ENCODE assay signal across 7 cellular contexts in genomic region chr7:73451780-73452398, GRCh38. TPM values are rescaled to one million over a fixed set of nuclear protein-coding genes. Genes with fewer than 3 reads are reported as not detected.
A peak's percentile ranks its signal among the peaks of the same experiment; 100 is the strongest.
DNase-seq lines count a peak whose midpoint lies in the region; ATAC-seq, FAIRE-seq and TF ChIP-seq lines count a peak whose summit lies in the region.

No MANE protein-coding gene starts in this region.

- TF ChIP-seq POLR2A in Peyer's patch (IDR thresholded peaks at IDR 0.05) (no peak), endothelial cell of umbilical vein (IDR thresholded peaks at IDR 0.05; ENCODE audit: low read depth, low read length) (no peak)

- peak; percentile 84 for FAIRE-seq in endothelial cell of umbilical vein (lab: Jason Lieb, UNC)

- TF ChIP-seq CTCF in Peyer's patch (IDR thresholded peaks at IDR 0.05) (peak; percentile 90 to 99 (median 98)), endothelial cell of umbilical vein (IDR thresholded peaks at IDR 0.05; ENCODE audit: extremely low read depth in 1 of 2, insufficient read depth in 1 of 2, low read depth in 1 of 2, low read length in 2 of 2) (peak; percentile 85 to 88)

- CTCF ChIA-PET in endothelial cell of umbilical vein (lab: Charles Lee) = interaction anchor here (0.6 to 3.4 kb wide), 21 partner anchors 8 to 283 kb away, joined by 3 to 75 read pairs (median 4); partner anchors contain the start of gene NSUN5

- no peak overlapping the region for H3K9ac ChIP-seq in endothelial cell of umbilical vein (replicated peaks; ENCODE audit: extremely low read depth, insufficient read depth, low read length)

- POLR2A ChIA-PET in endothelial cell of umbilical vein (lab: Charles Lee) = no interaction called here

- BruUV-seq in endothelial cell of umbilical vein (replicated peaks; lab: Mats Ljungman, UMichigan) = no TSS peak

- intact Hi-C loops in endothelial cell of umbilical vein (cut with micrococcal nuclease) = loop anchor here (1.0 to 5.0 kb wide), 3 partner anchors 110 to 280 kb away; no protein-coding TSS in a partner anchor

- H2AFZ ChIP-seq in endothelial cell of umbilical vein (ENCODE audit: low read depth, low read length) = no peak overlapping the region

- DNase-seq in EH (ENCODE audit: low read depth) = peak; percentile 67
- peak; percentile 65 for DNase-seq in KBM-7
- no peak for DNase-seq in Peyer's patch
- DNase-seq in endothelial cell of umbilical vein (ENCODE audit: low read depth, low spot score) = peak; percentile 68
- peak; percentile 44 for DNase-seq in mucosa of gallbladder (ENCODE audit: low spot score)

- ATAC-seq in GM19035 (IDR thresholded peaks at IDR 0.05; ENCODE audit: unreplicated experiment) (no peak), HG03045 (IDR thresholded peaks at IDR 0.05; ENCODE audit: unreplicated experiment) (no peak)

- no peak overlapping the region for H3K27ac ChIP-seq in Peyer's patch
- H3K27ac ChIP-seq in endothelial cell of umbilical vein (ENCODE audit: insufficient read depth, low read depth, low read length) = no peak overlapping the region

- in situ Hi-C loops in KBM-7 (cut with MboI; ENCODE audit: low pct_unique_long_range_greater_than_20kb, low sequenced_read_pairs) = no loop called here

- H3K9me3 ChIP-seq in Peyer's patch (no peaks in the 10 kb centered on the region), endothelial cell of umbilical vein (replicated peaks; ENCODE audit: control insufficient read depth, insufficient read depth, low read length) (no peaks in the 10 kb centered on the region)

- no peak overlapping the region for H3K4me2 ChIP-seq in endothelial cell of umbilical vein (ENCODE audit: insufficient read depth, low read length)

- H3K4me1 ChIP-seq in Peyer's patch (no peaks in the 10 kb centered on the region), endothelial cell of umbilical vein (ENCODE audit: control insufficient read depth, extremely low read depth, insufficient read depth, low read length) (no peaks in the 10 kb centered on the region)

- H3K36me3 ChIP-seq in Peyer's patch = peaks cover 0 to 70% (median 0%) of the 10 kb centered on the region in 3 donors
- peaks cover 25 to 39% of the 10 kb centered on the region in 2 experiments for H3K36me3 ChIP-seq in endothelial cell of umbilical vein (ENCODE audit: control insufficient read depth in 2 of 2, extremely low read depth in 1 of 2, insufficient read depth in 2 of 2, low read length in 2 of 2)

- peaks cover 3% of the 10 kb centered on the region for H3K79me2 ChIP-seq in endothelial cell of umbilical vein (ENCODE audit: control insufficient read depth, insufficient read depth, low read length)

- H4K20me1 ChIP-seq in endothelial cell of umbilical vein (replicated peaks; ENCODE audit: control insufficient read depth, extremely low read depth, insufficient read depth, low read length) = peaks cover 3% of the 10 kb centered on the region

- no peaks in the 10 kb centered on the region for H3K27me3 ChIP-seq in Peyer's patch
- H3K27me3 ChIP-seq in endothelial cell of umbilical vein (ENCODE audit: control insufficient read depth in 2 of 2, insufficient read depth in 2 of 2, low read length in 2 of 2) = no peaks in the 10 kb centered on the region

- no peaks in the 10 kb centered on the region for H3K9me1 ChIP-seq in endothelial cell of umbilical vein (replicated peaks; ENCODE audit: control insufficient read depth, extremely low read depth, insufficient read depth, low read length)

- dilution Hi-C loops in endothelial cell of umbilical vein (cut with MboI; ENCODE audit: extremely low pct_ligation_motif_present, low sequenced_read_pairs) = no loop called here

- H3K4me3 ChIP-seq in Peyer's patch (no peak overlapping the region), endothelial cell of umbilical vein (replicated peaks in 1 of 3; ENCODE audit: insufficient read depth in 1 of 3, low read depth in 1 of 3, low read length in 3 of 3) (no peak overlapping the region)

TF ChIP-seq in endothelial cell of umbilical vein, 7 proteins besides CTCF, POLR2A, EP300 and RAD21:
- TF ChIP-seq JUN (IDR thresholded peaks at IDR 0.05; ENCODE audit: borderline replicate concordance, insufficient read depth, insufficient read length, low read depth) = no peak
- no peak for TF ChIP-seq POLR2AphosphoS5 (IDR thresholded peaks at IDR 0.05; ENCODE audit: insufficient read depth, low read depth, low read length)
- TF ChIP-seq, protein P1, sequence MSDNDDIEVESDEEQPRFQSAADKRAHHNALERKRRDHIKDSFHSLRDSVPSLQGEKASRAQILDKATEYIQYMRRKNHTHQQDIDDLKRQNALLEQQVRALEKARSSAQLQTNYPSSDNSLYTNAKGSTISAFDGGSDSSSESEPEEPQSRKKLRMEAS (IDR thresholded peaks at IDR 0.05; ENCODE audit: insufficient read depth, insufficient read length) = no peak
- no peak for TF ChIP-seq GATA2 (IDR thresholded peaks at IDR 0.05; ENCODE audit: insufficient read depth, insufficient read length, low read depth, low read length)
- no peak for TF ChIP-seq EZH2 (IDR thresholded peaks at IDR 0.05; ENCODE audit: borderline replicate concordance, low read depth, low read length, severe bottlenecking)
- no peak for TF ChIP-seq MYC (IDR thresholded peaks at IDR 0.05; ENCODE audit: low read depth, low read length)
- TF ChIP-seq FOS (IDR thresholded peaks at IDR 0.05; ENCODE audit: borderline replicate concordance, insufficient read depth, low read length) = no peak

RNA-seq across cellular contexts. Expression of gene FZD9, which starts 18.3 kb away (rescaled TPM):
- total RNA-seq in Peyer's patch (1 to 10 TPM in 2 of 4 donors, under 1 TPM in 1, not detected in 1; 0.88 to 3.8 (median 1.2) TPM), endothelial cell of umbilical vein (0.75 and 0.90 TPM in 2 replicates), mucosa of gallbladder (0.29 TPM)
- 0.72 and 1.3 TPM in 2 replicates for polyA plus RNA-seq in endothelial cell of umbilical vein
- polyA plus RNA-seq in endothelial cell of umbilical vein (2011; cell fraction: cytosol; rRNA removed) = 0.34 and 0.45 TPM in 2 replicates
- 0.21 and 0.22 TPM in 2 replicates for polyA plus RNA-seq in endothelial cell of umbilical vein (2011; cell fraction: nucleus; rRNA removed)
- 0.31 and 0.89 TPM in 2 replicates for polyA plus RNA-seq in endothelial cell of umbilical vein (2012)
- polyA minus RNA-seq in endothelial cell of umbilical vein = 0.53 and 0.58 TPM in 2 replicates
- polyA minus RNA-seq in endothelial cell of umbilical vein (2011; cell fraction: cytosol; rRNA and poly(A)+ RNA removed) = 0.41 TPM
- 0.19 and 0.67 TPM in 2 replicates for polyA minus RNA-seq in endothelial cell of umbilical vein (2011; cell fraction: nucleus; rRNA and poly(A)+ RNA removed)

Comparison
In these comparisons a context has a peak if more than half of its experiments do, and no peak if none do; other contexts are left out.
1. DNase-seq: peak in EH (single experiment), KBM-7 (single experiment), endothelial cell of umbilical vein (single experiment) and mucosa of gallbladder (single experiment); none in Peyer's patch (0 of 3).